Comparison of ENCODE assay signal across 1 cellular context in the genomic region with DNA sequence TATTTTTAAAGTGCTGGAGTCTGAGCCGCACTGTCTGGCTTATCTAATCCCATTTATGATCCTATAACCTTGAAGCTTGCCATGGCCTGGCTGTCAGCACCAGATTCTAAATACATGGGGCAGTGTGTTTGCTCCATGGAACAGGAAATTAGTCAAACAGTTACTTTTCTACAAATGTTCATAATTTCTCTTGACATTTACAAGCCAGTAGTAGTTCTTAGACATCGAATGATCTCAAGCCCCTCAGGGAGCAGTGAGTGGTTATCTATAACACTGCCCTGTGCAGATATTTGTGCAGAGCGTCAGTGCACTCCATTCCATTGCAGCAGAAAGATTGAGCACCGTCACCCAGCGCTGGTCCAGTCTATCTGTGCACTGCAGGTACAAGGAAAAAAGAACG.
TF ChIP-seq lines count a peak whose summit lies in the region.

No MANE protein-coding gene starts in this region.

TF ChIP-seq in HEK293, 187 proteins besides CTCF, POLR2A, EP300 and RAD21 (continued from another document):
- TF ChIP-seq ZNF175 (tag by site-specific recombination; IDR thresholded peaks at IDR 0.05) (no peak), ZNF157 (tag by site-specific recombination; IDR thresholded peaks at IDR 0.05) (no peak), ZBTB20 (tag by site-specific recombination; IDR thresholded peaks at IDR 0.05) (no peak), ZNF555 (tag by site-specific recombination; conservative IDR thresholded peaks at IDR 0.05) (no peak), ZSCAN23 (tag by site-specific recombination; IDR thresholded peaks at IDR 0.05) (no peak), HOXA7 (CRISPR knock-in tag; IDR thresholded peaks at IDR 0.05; ENCODE audit: borderline replicate concordance) (no peak), ZSCAN16 (tag by site-specific recombination; IDR thresholded peaks at IDR 0.05) (no peak), ZNF433 (tag by site-specific recombination; IDR thresholded peaks at IDR 0.05; ENCODE audit: low read depth) (no peak), OSR2 (tag by site-specific recombination; IDR thresholded peaks at IDR 0.05) (peak; percentile 88), ZIC2 (tag by site-specific recombination; IDR thresholded peaks at IDR 0.05) (peak; percentile 81), ZBTB17 (tag by site-specific recombination; IDR thresholded peaks at IDR 0.05) (0 out of 2 replicates have a peak, but pooled peaks have one; percentile 25), SCRT1 (tag by site-specific recombination; IDR thresholded peaks at IDR 0.05; ENCODE audit: borderline replicate concordance) (no peak), ZNF610 (tag by site-specific recombination; IDR thresholded peaks at IDR 0.05; ENCODE audit: borderline replicate concordance) (peak; percentile 68; the same call in 1 of the 2 replicates), ZNF837 (tag by site-specific recombination; IDR thresholded peaks at IDR 0.05) (no peak)
- TF ChIP-seq, protein P1, sequence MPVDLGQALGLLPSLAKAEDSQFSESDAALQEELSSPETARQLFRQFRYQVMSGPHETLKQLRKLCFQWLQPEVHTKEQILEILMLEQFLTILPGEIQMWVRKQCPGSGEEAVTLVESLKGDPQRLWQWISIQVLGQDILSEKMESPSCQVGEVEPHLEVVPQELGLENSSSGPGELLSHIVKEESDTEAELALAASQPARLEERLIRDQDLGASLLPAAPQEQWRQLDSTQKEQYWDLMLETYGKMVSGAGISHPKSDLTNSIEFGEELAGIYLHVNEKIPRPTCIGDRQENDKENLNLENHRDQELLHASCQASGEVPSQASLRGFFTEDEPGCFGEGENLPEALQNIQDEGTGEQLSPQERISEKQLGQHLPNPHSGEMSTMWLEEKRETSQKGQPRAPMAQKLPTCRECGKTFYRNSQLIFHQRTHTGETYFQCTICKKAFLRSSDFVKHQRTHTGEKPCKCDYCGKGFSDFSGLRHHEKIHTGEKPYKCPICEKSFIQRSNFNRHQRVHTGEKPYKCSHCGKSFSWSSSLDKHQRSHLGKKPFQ (tag by site-specific recombination; IDR thresholded peaks at IDR 0.05): peak; percentile 57; the same call in 1 of the 2 replicates
- TF ChIP-seq, protein P2, sequence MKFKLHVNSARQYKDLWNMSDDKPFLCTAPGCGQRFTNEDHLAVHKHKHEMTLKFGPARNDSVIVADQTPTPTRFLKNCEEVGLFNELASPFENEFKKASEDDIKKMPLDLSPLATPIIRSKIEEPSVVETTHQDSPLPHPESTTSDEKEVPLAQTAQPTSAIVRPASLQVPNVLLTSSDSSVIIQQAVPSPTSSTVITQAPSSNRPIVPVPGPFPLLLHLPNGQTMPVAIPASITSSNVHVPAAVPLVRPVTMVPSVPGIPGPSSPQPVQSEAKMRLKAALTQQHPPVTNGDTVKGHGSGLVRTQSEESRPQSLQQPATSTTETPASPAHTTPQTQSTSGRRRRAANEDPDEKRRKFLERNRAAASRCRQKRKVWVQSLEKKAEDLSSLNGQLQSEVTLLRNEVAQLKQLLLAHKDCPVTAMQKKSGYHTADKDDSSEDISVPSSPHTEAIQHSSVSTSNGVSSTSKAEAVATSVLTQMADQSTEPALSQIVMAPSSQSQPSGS (tag by site-specific recombination; IDR thresholded peaks at IDR 0.05; ENCODE audit: low read depth): 0 out of 2 replicates have a peak, but pooled peaks have one; percentile 19
TF ChIP-seq in HEK293: peak in this region for 19.
